Comparison of ENCODE assay signal across 10 cellular contexts in the genomic region with DNA sequence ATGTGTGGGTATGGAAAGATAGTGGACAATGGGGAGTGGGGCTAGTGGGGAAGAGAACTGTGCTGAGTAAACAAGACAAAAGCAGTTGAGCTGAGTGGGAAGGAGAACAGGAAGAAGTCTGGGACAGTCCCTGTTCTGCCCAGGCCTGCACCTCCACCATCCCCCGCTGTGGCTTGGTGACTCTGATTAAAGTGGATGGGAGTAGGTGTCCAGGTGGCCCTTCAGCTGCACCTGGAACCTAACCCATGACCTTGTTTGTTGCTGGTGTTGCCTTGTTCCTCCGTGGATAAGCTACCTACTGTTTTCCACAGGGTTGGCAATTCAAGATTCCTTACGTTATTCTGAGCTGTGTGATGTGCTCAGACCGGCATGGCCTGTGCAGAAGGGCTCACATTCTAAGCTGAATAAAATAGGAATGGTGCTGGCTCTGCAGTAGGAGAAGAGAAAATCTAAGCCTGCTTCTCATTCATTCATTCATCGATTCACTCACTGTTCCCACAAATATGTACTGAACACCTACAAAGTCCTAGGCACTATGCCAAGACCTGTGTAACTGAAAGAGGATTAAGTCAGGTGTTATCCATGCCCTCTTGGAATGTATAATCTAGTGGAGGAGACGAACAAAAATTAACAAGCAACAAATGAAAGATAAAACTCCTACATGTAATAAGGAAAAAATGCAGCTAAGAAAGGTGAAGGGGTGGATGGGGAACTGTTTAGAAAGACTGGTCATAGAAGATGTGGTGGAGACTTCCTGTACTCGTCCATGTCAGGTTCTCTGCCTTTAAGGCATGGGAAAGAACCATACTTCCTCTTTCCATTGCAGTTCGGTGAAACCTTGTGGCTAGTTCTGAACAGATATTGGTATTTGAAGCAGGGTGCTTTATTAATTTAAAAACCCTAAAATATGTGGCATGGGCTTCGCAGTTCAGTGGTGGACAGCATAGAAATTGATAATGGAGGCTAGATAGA. TPM values are rescaled to one million over a fixed set of nuclear protein-coding genes. Genes with fewer than 3 reads are reported as not detected.
DNase-seq lines count a peak whose midpoint lies in the region; ATAC-seq, FAIRE-seq and TF ChIP-seq lines count a peak whose summit lies in the region.
"Had no signal": no experiment of that assay in that cellular context is flagged by ENCODE, and none has a peak within 500 bp of the region (broad histone marks: within the 10 kb centered on the region; RNA-seq: fewer than 3 reads in every experiment).

No MANE protein-coding gene starts in this region.

- H3K27ac ChIP-seq in colonic mucosa (no peak overlapping the region), GM23248 (no peak overlapping the region), prostate gland (no peak overlapping the region)

- no peak for TF ChIP-seq CTCF in colonic mucosa (IDR thresholded peaks at IDR 0.05)
- no peak for TF ChIP-seq CTCF in prostate gland (IDR thresholded peaks at IDR 0.05)

- peak; percentile 84 for FAIRE-seq in GM12891 (lab: Jason Lieb, UNC)
- FAIRE-seq: H1 had no signal

- no peaks in the 10 kb centered on the region for H3K36me3 Mint-ChIP-seq in dendritic cell treated with granulocyte-macrophage colony-stimulating factor and Interleukin-4, amounts not matched to agents 40 ng/mL and 50 ng/mL, for 4 days (ENCODE audit: low read depth)
- H3K36me3 Mint-ChIP-seq: natural killer cell had no signal

- no peaks in the 10 kb centered on the region for H3K27me3 ChIP-seq in colonic mucosa
- H3K27me3 ChIP-seq in GM23248 (replicated peaks; ENCODE audit: insufficient read depth) = no peaks in the 10 kb centered on the region
- no peaks in the 10 kb centered on the region for H3K27me3 ChIP-seq in prostate gland (replicated peaks; ENCODE audit: insufficient read depth)

- no peak for TF ChIP-seq POLR2A in GM12891 (IDR thresholded peaks at IDR 0.05; ENCODE audit: low read depth, low read length)
- TF ChIP-seq POLR2A in prostate gland (IDR thresholded peaks at IDR 0.05) = no peak

- H3K36me3 ChIP-seq in colonic mucosa (no peaks in the 10 kb centered on the region), GM23248 (ENCODE audit: low read depth) (no peaks in the 10 kb centered on the region), prostate gland (no peaks in the 10 kb centered on the region)

- DNase-seq in GM12891 (ENCODE audit: insufficient read length, low spot score) = peak; percentile 16
- DNase-seq in anterior cingulate cortex (lab: John Stamatoyannopoulos, UW) = no peak
- no peak for DNase-seq in colonic mucosa
- no peak for DNase-seq in GM23248
- DNase-seq in prostate gland (ENCODE audit: low spot score) = no peak
- DNase-seq: natural killer cell had no signal

- no peaks in the 10 kb centered on the region for H3K79me2 ChIP-seq in GM23248 (ENCODE audit: insufficient read depth)

- in situ Hi-C loops in GM23248 (cut with MboI) = no loop called here

- H3K4me3 ChIP-seq in colonic mucosa = no peak overlapping the region
- H3K4me3 ChIP-seq in GM23248 = no peak overlapping the region
- H3K4me3 ChIP-seq in prostate gland = no peak overlapping the region

- H3K4me1 ChIP-seq in colonic mucosa (no peaks in the 10 kb centered on the region), GM23248 (ENCODE audit: insufficient read depth) (peaks cover 20% of the 10 kb centered on the region), prostate gland (replicated peaks) (no peaks in the 10 kb centered on the region)

- H3K27ac Mint-ChIP-seq in dendritic cell treated with granulocyte-macrophage colony-stimulating factor and Interleukin-4, amounts not matched to agents 40 ng/mL and 50 ng/mL, for 4 days = peak overlapping the region; percentile 76
- H3K27ac Mint-ChIP-seq: natural killer cell had no signal

- H3K9me3 Mint-ChIP-seq in dendritic cell treated with granulocyte-macrophage colony-stimulating factor and Interleukin-4, amounts not matched to agents 40 ng/mL and 50 ng/mL, for 4 days = no peaks in the 10 kb centered on the region
- H3K9me3 Mint-ChIP-seq: natural killer cell had no signal

- no peaks in the 10 kb centered on the region for H3K9me2 ChIP-seq in GM23248 (ENCODE audit: insufficient read depth)

- H3K9me3 ChIP-seq in colonic mucosa = no peaks in the 10 kb centered on the region
- no peaks in the 10 kb centered on the region for H3K9me3 ChIP-seq in GM23248 (ENCODE audit: low read depth)
- H3K9me3 ChIP-seq in prostate gland = no peaks in the 10 kb centered on the region

- H3K9ac ChIP-seq in colonic mucosa (ENCODE audit: low read depth in 2 of 2, low read length in 2 of 2) = no peak overlapping the region
- H3K9ac ChIP-seq in GM23248 = no peak overlapping the region

- H4K20me1 ChIP-seq in GM23248 (ENCODE audit: insufficient read depth) = no peaks in the 10 kb centered on the region

- no peak overlapping the region for H2AFZ ChIP-seq in GM23248

- no peak overlapping the region for H3K4me3 Mint-ChIP-seq in dendritic cell treated with granulocyte-macrophage colony-stimulating factor and Interleukin-4, amounts not matched to agents 40 ng/mL and 50 ng/mL, for 4 days
- H3K4me3 Mint-ChIP-seq: natural killer cell had no signal

- H3K4me2 ChIP-seq in GM23248 (ENCODE audit: unreplicated experiment) = no peak overlapping the region

- H3K27me3 Mint-ChIP-seq in dendritic cell treated with granulocyte-macrophage colony-stimulating factor and Interleukin-4, amounts not matched to agents 40 ng/mL and 50 ng/mL, for 4 days = peaks cover 2% of the 10 kb centered on the region

- intact Hi-C loops in dendritic cell treated with granulocyte-macrophage colony-stimulating factor and Interleukin-4, amounts not matched to agents 40 ng/mL and 50 ng/mL, for 4 days (cut with micrococcal nuclease) = loop anchor here (2.0 kb wide), 1 partner anchor 14 kb away; no protein-coding TSS in a partner anchor
- intact Hi-C loops in colonic mucosa (cut with DNase I) = no loop called here
- intact Hi-C loops in prostate gland (cut with DNase I) = no loop called here

- ATAC-seq in GM21515 (IDR thresholded peaks at IDR 0.05; ENCODE audit: unreplicated experiment) = peak; percentile 81
- peak; percentile 85 for ATAC-seq in HG03575 (IDR thresholded peaks at IDR 0.05; ENCODE audit: extremely low read depth, insufficient number of reproducible peaks, low FRiP score, unreplicated experiment)

- 78 to 82% methylated on average over 9 of the region's 9 CpGs for WGBS in GM23248 (ENCODE audit: low coverage in 1 of 2, low lambda C conversion rate in 2 of 2, missing lambda C conversion rate in 2 of 2), 2 experiments
- WGBS in prostate gland = 67% methylated on average over 9 of the region's 9 CpGs

- H3K4me1 Mint-ChIP-seq in dendritic cell treated with granulocyte-macrophage colony-stimulating factor and Interleukin-4, amounts not matched to agents 40 ng/mL and 50 ng/mL, for 4 days (ENCODE audit: low read depth) = peaks cover 64% of the 10 kb centered on the region

- H3F3A ChIP-seq in GM23248 (ENCODE audit: insufficient read depth) = peaks cover 22% of the 10 kb centered on the region

TF ChIP-seq in GM12891, 5 proteins besides CTCF, POLR2A, EP300 and RAD21:
- peak; percentile 75 for TF ChIP-seq SPI1 (IDR thresholded peaks at IDR 0.05; ENCODE audit: low read depth, low read length)
- no peak for TF ChIP-seq TAF1 (IDR thresholded peaks at IDR 0.05; ENCODE audit: low read depth, low read length)
- peak; percentile 16; the same call in 1 of the 2 replicates for TF ChIP-seq POU2F2 (IDR thresholded peaks at IDR 0.05; ENCODE audit: low read depth, low read length)

RNA-seq across cellular contexts. Expression of a gene that starts 10.1 kb away (rescaled TPM):
- 33.1 TPM for polyA plus RNA-seq in GM12891 (2012; ENCODE audit: low read depth, missing spikeins)
- total RNA-seq in colonic mucosa (1 to 10 TPM; 1.5 to 6.2 TPM), prostate gland (1 to 10 TPM; 6.3 to 6.7 TPM)
- total RNA-seq in GM23248 (2014; rRNA removed; shearing (Covaris generic)) = not detected in 2 replicates
- polyA plus RNA-seq in GM23248 (2016; fragmentation: Nextera tagmentation; extraction: Ambion mirVana) = 1.6 and 1.7 TPM in 2 replicates
